In genomic region chr12:47095446-47096236, GRCh38 we compare ENCODE assay signal across 13 cellular contexts.
DNase-seq lines count a peak whose midpoint lies in the region; ATAC-seq, FAIRE-seq and TF ChIP-seq lines count a peak whose summit lies in the region.
"Had no signal": no experiment of that assay in that cellular context is flagged by ENCODE, and none has a peak within 500 bp of the region (broad histone marks: within the 10 kb centered on the region; RNA-seq: fewer than 3 reads in every experiment).

No MANE protein-coding gene starts in this region.

- no peak for FAIRE-seq in HTR-8/SVneo (lab: Jason Lieb, UNC)

- no peak overlapping the region for H3K4me3 ChIP-seq in astrocyte of the cerebellum (ENCODE audit: low read depth, low read length)

- ATAC-seq in HG03460 (IDR thresholded peaks at IDR 0.05; ENCODE audit: unreplicated experiment) = no peak
- ATAC-seq in GM19328 (IDR thresholded peaks at IDR 0.05; ENCODE audit: unreplicated experiment) = no peak

- DNase-seq in AG20443 (ENCODE audit: low spot score) = peak; percentile 41
- DNase-seq in HTR-8/SVneo (ENCODE audit: insufficient read length, low spot score) = peak; percentile 51
- peak; percentile 63 for DNase-seq in astrocyte of the cerebellum (ENCODE audit: low read depth)
- DNase-seq in kidney tubule cell (ENCODE audit: low spot score) = peak; percentile 93
- no peak for DNase-seq in RKO (ENCODE audit: low spot score)
- no peak for DNase-seq in UCSD-AML1 (lab: John Stamatoyannopoulos, UW; ENCODE audit: unreplicated experiment)
- DNase-seq: activated CD4-positive, alpha-beta T cell treated with anti-CD3 and anti-CD28 coated beads, Interleukin-2, amount 50 U/mL, for 4 hours; activated effector memory CD4-positive, alpha-beta T cell treated with Interleukin-2 at 50 U/mL for 16 hours; cortex of kidney; immature natural killer cell; NCI-H2081 had no signal

- in situ Hi-C loops in astrocyte of the cerebellum (cut with HindIII; ENCODE audit: low sequenced_read_pairs) = no loop called here

- TF ChIP-seq CTCF in astrocyte of the cerebellum (IDR thresholded peaks at IDR 0.05; ENCODE audit: low read depth, low read length, missing control alignments) = no peak

Comparison
In these comparisons a context has a peak if more than half of its experiments do, and no peak if none do; other contexts are left out.
1. DNase-seq: peak in AG20443 (single experiment), HTR-8/SVneo (single experiment), astrocyte of the cerebellum (single experiment) and kidney tubule cell (single experiment); none in RKO (single experiment) and UCSD-AML1 (single experiment).